Comparison of ENCODE assay signal across 1 cellular context in the genomic region with DNA sequence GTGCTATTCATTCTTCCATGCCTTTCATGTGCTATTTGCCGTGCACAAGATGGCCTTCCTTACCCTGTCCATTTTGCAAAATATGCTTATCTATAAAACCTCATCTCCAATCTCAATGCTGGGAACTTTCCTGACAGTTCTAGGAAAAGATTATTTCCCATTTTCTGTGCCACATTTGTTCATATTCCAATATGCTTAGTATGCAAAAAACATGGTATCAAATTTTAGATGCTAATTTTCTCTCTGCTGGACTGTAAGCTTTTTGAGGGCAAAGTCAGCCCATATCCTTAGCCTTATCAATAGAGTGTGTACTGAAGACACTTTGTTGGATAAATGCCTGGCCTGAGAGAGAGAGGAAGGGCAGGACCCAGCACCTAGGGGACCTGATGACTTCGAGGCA.
TF ChIP-seq lines count a peak whose summit lies in the region.

No MANE protein-coding gene starts in this region.

TF ChIP-seq in HepG2, 621 proteins besides CTCF, POLR2A, EP300 and RAD21 (continued from another document):
- TF ChIP-seq, protein P1, sequence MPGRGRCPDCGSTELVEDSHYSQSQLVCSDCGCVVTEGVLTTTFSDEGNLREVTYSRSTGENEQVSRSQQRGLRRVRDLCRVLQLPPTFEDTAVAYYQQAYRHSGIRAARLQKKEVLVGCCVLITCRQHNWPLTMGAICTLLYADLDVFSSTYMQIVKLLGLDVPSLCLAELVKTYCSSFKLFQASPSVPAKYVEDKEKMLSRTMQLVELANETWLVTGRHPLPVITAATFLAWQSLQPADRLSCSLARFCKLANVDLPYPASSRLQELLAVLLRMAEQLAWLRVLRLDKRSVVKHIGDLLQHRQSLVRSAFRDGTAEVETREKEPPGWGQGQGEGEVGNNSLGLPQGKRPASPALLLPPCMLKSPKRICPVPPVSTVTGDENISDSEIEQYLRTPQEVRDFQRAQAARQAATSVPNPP (CRISPR knock-in tag; IDR thresholded peaks at IDR 0.05): no peak
- TF ChIP-seq MAFK (conservative IDR thresholded peaks at IDR 0.05 in 1 of 2, IDR thresholded peaks at IDR 0.05 in 1 of 2; ENCODE audit: low read length in 2 of 2) (peak; percentile 76 to 89), ZNF12 (CRISPR knock-in tag; IDR thresholded peaks at IDR 0.05) (no peak)
